Comparison of ENCODE assay signal across 1 cellular context in the genomic region with DNA sequence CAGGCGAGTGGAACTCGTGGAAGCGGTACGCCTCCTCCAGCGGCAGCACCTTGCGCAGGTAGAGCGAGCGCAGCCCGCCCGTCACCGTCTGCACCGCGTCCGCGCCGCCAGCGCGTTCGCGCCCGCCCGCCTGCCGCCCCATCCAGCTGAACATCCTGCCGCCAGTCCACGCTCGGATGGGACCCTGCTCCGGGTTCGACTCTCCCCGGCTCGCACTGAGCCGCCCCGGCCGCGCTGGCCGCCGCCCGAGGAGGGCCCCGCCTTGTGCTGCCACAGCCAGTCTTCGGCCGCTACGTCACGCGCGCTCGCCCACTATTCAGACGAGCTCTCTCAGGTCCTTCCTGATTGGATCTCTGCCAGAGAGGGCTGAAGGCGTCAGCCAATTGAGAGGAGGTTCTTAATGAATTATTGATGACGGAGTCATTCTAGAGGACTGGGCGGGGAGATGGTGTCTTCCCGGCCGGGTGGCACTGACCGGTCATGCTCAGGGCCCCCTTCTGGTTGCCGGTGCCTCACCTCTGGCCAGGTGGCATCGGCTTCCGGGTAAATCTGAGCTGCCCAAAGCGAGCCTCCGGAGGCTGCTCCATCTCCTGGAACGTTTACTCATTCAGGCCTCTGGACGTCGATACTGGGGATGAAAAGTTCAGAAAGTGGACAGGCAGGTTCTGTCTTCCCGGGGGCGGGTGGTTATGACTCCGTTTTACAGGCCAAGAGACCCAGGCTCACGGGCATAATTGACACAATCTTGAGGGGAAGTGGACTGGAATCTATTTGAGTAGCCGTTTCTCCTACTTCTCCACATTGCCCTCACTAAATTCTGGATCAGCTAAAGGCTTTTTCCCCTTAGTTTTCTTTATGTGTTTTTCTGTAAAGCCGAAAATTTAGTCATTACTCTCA.
TF ChIP-seq lines count a peak whose summit lies in the region.

A gene (minus strand): TSS at position 217 of the 897 bp plus-strand sequence. CDS start 63 bp downstream, at position 154.

TF ChIP-seq in HepG2, 621 proteins besides CTCF, POLR2A, EP300 and RAD21 (continued from another document and continues in another):
- peak; percentile 75; the same call in 1 of the 2 replicates for TF ChIP-seq ZNF790 (CRISPR knock-in tag; IDR thresholded peaks at IDR 0.05; ENCODE audit: borderline replicate concordance)
- no peak for TF ChIP-seq ZNF773 (CRISPR knock-in tag; IDR thresholded peaks at IDR 0.05; ENCODE audit: borderline replicate concordance)
- TF ChIP-seq, protein P1, sequence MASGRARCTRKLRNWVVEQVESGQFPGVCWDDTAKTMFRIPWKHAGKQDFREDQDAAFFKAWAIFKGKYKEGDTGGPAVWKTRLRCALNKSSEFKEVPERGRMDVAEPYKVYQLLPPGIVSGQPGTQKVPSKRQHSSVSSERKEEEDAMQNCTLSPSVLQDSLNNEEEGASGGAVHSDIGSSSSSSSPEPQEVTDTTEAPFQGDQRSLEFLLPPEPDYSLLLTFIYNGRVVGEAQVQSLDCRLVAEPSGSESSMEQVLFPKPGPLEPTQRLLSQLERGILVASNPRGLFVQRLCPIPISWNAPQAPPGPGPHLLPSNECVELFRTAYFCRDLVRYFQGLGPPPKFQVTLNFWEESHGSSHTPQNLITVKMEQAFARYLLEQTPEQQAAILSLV (CRISPR knock-in tag; IDR thresholded peaks at IDR 0.05; ENCODE audit: borderline replicate concordance), result no peak
- TF ChIP-seq, protein P2, sequence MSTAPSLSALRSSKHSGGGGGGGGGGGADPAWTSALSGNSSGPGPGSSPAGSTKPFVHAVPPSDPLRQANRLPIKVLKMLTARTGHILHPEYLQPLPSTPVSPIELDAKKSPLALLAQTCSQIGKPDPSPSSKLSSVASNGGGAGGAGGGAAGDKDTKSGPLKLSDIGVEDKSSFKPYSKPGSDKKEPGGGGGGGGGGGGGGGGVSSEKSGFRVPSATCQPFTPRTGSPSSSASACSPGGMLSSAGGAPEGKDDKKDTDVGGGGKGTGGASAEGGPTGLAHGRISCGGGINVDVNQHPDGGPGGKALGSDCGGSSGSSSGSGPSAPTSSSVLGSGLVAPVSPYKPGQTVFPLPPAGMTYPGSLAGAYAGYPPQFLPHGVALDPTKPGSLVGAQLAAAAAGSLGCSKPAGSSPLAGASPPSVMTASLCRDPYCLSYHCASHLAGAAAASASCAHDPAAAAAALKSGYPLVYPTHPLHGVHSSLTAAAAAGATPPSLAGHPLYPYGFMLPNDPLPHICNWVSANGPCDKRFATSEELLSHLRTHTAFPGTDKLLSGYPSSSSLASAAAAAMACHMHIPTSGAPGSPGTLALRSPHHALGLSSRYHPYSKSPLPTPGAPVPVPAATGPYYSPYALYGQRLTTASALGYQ (CRISPR knock-in tag; IDR thresholded peaks at IDR 0.05), result no peak
- no peak for TF ChIP-seq NR3C1 (CRISPR knock-in tag; IDR thresholded peaks at IDR 0.05)
- TF ChIP-seq, protein P3, sequence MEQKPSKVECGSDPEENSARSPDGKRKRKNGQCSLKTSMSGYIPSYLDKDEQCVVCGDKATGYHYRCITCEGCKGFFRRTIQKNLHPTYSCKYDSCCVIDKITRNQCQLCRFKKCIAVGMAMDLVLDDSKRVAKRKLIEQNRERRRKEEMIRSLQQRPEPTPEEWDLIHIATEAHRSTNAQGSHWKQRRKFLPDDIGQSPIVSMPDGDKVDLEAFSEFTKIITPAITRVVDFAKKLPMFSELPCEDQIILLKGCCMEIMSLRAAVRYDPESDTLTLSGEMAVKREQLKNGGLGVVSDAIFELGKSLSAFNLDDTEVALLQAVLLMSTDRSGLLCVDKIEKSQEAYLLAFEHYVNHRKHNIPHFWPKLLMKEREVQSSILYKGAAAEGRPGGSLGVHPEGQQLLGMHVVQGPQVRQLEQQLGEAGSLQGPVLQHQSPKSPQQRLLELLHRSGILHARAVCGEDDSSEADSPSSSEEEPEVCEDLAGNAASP (CRISPR knock-in tag; IDR thresholded peaks at IDR 0.05; ENCODE audit: borderline replicate concordance), result no peak
- no peak for TF ChIP-seq YEATS2 (CRISPR knock-in tag; IDR thresholded peaks at IDR 0.05; ENCODE audit: borderline replicate concordance)
- TF ChIP-seq NFATC3 (CRISPR knock-in tag; IDR thresholded peaks at IDR 0.05), result no peak
- TF ChIP-seq, protein P4, sequence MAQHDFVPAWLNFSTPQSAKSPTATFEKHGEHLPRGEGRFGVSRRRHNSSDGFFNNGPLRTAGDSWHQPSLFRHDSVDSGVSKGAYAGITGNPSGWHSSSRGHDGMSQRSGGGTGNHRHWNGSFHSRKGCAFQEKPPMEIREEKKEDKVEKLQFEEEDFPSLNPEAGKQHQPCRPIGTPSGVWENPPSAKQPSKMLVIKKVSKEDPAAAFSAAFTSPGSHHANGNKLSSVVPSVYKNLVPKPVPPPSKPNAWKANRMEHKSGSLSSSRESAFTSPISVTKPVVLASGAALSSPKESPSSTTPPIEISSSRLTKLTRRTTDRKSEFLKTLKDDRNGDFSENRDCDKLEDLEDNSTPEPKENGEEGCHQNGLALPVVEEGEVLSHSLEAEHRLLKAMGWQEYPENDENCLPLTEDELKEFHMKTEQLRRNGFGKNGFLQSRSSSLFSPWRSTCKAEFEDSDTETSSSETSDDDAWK (CRISPR knock-in tag; IDR thresholded peaks at IDR 0.05), result no peak
- TF ChIP-seq SRF (IDR thresholded peaks at IDR 0.05; ENCODE audit: low read depth, low read length), result no peak
- peak; percentile 14; the same call in 1 of the 2 replicates for TF ChIP-seq CEBPG (CRISPR knock-in tag; IDR thresholded peaks at IDR 0.05)
- no peak; the same call in 1 of the 2 replicates for TF ChIP-seq ZNF619 (CRISPR knock-in tag; IDR thresholded peaks at IDR 0.05)
- TF ChIP-seq RFX1 (IDR thresholded peaks at IDR 0.05), result no peak
- 0 out of 2 replicates have a peak, but pooled peaks have one; percentile 16 for TF ChIP-seq ZSCAN9 (CRISPR knock-in tag; IDR thresholded peaks at IDR 0.05; ENCODE audit: borderline replicate concordance)
- no peak for TF ChIP-seq FLYWCH1 (CRISPR knock-in tag; IDR thresholded peaks at IDR 0.05)
- TF ChIP-seq ZEB1 (IDR thresholded peaks at IDR 0.05; ENCODE audit: insufficient replicate concordance, low read depth), result peak; percentile 59
- TF ChIP-seq, protein P5, sequence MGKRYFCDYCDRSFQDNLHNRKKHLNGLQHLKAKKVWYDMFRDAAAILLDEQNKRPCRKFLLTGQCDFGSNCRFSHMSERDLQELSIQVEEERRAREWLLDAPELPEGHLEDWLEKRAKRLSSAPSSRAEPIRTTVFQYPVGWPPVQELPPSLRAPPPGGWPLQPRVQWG (CRISPR knock-in tag; IDR thresholded peaks at IDR 0.05; ENCODE audit: borderline replicate concordance, low read depth), result no peak
- TF ChIP-seq, protein P6, sequence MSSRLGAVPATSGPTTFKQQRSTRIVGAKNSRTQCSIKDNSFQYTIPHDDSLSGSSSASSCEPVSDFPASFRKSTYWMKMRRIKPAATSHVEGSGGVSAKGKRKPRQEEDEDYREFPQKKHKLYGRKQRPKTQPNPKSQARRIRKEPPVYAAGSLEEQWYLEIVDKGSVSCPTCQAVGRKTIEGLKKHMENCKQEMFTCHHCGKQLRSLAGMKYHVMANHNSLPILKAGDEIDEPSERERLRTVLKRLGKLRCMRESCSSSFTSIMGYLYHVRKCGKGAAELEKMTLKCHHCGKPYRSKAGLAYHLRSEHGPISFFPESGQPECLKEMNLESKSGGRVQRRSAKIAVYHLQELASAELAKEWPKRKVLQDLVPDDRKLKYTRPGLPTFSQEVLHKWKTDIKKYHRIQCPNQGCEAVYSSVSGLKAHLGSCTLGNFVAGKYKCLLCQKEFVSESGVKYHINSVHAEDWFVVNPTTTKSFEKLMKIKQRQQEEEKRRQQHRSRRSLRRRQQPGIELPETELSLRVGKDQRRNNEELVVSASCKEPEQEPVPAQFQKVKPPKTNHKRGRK (CRISPR knock-in tag; IDR thresholded peaks at IDR 0.05), result no peak
- peak; percentile 84; the same call in 1 of the 2 replicates for TF ChIP-seq ZNF761 (CRISPR knock-in tag; conservative IDR thresholded peaks at IDR 0.05)
- TF ChIP-seq, protein P7, sequence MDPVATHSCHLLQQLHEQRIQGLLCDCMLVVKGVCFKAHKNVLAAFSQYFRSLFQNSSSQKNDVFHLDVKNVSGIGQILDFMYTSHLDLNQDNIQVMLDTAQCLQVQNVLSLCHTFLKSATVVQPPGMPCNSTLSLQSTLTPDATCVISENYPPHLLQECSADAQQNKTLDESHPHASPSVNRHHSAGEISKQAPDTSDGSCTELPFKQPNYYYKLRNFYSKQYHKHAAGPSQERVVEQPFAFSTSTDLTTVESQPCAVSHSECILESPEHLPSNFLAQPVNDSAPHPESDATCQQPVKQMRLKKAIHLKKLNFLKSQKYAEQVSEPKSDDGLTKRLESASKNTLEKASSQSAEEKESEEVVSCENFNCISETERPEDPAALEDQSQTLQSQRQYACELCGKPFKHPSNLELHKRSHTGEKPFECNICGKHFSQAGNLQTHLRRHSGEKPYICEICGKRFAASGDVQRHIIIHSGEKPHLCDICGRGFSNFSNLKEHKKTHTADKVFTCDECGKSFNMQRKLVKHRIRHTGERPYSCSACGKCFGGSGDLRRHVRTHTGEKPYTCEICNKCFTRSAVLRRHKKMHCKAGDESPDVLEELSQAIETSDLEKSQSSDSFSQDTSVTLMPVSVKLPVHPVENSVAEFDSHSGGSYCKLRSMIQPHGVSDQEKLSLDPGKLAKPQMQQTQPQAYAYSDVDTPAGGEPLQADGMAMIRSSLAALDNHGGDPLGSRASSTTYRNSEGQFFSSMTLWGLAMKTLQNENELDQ (CRISPR knock-in tag; IDR thresholded peaks at IDR 0.05; ENCODE audit: borderline replicate concordance), result no peak
- TF ChIP-seq, protein P8, sequence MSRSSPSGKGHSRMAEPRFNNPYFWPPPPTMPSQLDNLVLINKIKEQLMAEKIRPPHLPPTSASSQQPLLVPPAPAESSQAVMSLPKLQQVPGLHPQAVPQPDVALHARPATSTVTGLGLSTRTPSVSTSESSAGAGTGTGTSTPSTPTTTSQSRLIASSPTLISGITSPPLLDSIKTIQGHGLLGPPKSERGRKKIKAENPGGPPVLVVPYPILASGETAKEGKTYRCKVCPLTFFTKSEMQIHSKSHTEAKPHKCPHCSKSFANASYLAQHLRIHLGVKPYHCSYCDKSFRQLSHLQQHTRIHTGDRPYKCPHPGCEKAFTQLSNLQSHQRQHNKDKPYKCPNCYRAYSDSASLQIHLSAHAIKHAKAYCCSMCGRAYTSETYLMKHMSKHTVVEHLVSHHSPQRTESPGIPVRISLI (CRISPR knock-in tag; IDR thresholded peaks at IDR 0.05; ENCODE audit: borderline replicate concordance), result peak; percentile 44; the same call in 1 of the 2 replicates
- peak; percentile 4; the same call in 1 of the 2 replicates for TF ChIP-seq ZNF746 (CRISPR knock-in tag; IDR thresholded peaks at IDR 0.05)
- TF ChIP-seq SRSF1 (optimal IDR thresholded peaks at IDR 0.05; ENCODE audit: low read depth, low read length), result no peak
- 0 out of 2 replicates have a peak, but pooled peaks have one; percentile 11 for TF ChIP-seq SOX5 (CRISPR knock-in tag; IDR thresholded peaks at IDR 0.05; ENCODE audit: borderline replicate concordance)
- no peak for TF ChIP-seq ZNF138 (CRISPR knock-in tag; IDR thresholded peaks at IDR 0.05; ENCODE audit: low read depth)
- no peak for TF ChIP-seq HNF4A (CRISPR knock-in tag; IDR thresholded peaks at IDR 0.05)
- TF ChIP-seq, protein P9, sequence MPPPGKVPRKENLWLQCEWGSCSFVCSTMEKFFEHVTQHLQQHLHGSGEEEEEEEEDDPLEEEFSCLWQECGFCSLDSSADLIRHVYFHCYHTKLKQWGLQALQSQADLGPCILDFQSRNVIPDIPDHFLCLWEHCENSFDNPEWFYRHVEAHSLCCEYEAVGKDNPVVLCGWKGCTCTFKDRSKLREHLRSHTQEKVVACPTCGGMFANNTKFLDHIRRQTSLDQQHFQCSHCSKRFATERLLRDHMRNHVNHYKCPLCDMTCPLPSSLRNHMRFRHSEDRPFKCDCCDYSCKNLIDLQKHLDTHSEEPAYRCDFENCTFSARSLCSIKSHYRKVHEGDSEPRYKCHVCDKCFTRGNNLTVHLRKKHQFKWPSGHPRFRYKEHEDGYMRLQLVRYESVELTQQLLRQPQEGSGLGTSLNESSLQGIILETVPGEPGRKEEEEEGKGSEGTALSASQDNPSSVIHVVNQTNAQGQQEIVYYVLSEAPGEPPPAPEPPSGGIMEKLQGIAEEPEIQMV (CRISPR knock-in tag; IDR thresholded peaks at IDR 0.05; ENCODE audit: low read depth), result no peak; the same call in 1 of the 2 replicates
- TF ChIP-seq, protein P10, sequence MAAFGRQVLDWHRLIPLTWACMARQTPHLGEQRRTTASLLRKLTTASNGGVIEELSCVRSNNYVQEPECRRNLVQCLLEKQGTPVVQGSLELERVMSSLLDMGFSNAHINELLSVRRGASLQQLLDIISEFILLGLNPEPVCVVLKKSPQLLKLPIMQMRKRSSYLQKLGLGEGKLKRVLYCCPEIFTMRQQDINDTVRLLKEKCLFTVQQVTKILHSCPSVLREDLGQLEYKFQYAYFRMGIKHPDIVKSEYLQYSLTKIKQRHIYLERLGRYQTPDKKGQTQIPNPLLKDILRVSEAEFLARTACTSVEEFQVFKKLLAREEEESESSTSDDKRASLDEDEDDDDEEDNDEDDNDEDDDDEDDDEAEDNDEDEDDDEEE (CRISPR knock-in tag; IDR thresholded peaks at IDR 0.05), result no peak
- no peak for TF ChIP-seq CCDC6 (CRISPR knock-in tag; IDR thresholded peaks at IDR 0.05)
- TF ChIP-seq NR1H2 (CRISPR knock-in tag; IDR thresholded peaks at IDR 0.05; ENCODE audit: borderline replicate concordance, low read depth), result peak; percentile 73; the same call in 1 of the 2 replicates
- TF ChIP-seq, protein P11, sequence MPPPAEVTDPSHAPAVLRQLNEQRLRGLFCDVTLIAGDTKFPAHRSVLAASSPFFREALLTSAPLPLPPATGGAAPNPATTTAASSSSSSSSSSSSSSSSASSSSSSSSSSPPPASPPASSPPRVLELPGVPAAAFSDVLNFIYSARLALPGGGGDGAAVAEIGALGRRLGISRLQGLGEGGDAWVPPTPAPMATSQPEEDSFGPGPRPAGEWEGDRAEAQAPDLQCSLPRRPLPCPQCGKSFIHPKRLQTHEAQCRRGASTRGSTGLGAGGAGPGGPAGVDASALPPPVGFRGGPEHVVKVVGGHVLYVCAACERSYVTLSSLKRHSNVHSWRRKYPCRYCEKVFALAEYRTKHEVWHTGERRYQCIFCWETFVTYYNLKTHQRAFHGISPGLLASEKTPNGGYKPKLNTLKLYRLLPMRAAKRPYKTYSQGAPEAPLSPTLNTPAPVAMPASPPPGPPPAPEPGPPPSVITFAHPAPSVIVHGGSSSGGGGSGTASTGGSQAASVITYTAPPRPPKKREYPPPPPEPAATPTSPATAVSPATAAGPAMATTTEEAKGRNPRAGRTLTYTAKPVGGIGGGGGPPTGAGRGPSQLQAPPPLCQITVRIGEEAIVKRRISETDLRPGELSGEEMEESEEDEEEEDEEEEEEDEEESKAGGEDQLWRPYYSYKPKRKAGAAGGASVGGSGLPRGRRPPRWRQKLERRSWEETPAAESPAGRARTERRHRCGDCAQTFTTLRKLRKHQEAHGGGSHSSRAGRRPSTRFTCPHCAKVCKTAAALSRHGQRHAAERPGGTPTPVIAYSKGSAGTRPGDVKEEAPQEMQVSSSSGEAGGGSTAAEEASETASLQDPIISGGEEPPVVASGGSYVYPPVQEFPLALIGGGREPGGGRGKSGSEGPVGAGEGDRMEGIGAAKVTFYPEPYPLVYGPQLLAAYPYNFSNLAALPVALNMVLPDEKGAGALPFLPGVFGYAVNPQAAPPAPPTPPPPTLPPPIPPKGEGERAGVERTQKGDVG (CRISPR knock-in tag; IDR thresholded peaks at IDR 0.05; ENCODE audit: borderline replicate concordance), result no peak
- TF ChIP-seq, protein P12, sequence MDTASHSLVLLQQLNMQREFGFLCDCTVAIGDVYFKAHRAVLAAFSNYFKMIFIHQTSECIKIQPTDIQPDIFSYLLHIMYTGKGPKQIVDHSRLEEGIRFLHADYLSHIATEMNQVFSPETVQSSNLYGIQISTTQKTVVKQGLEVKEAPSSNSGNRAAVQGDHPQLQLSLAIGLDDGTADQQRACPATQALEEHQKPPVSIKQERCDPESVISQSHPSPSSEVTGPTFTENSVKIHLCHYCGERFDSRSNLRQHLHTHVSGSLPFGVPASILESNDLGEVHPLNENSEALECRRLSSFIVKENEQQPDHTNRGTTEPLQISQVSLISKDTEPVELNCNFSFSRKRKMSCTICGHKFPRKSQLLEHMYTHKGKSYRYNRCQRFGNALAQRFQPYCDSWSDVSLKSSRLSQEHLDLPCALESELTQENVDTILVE (CRISPR knock-in tag; IDR thresholded peaks at IDR 0.05), result no peak
